In genomic region chr3:80338366-80338765, GRCh38 we compare ENCODE assay signal across 1 cellular context.
TF ChIP-seq lines count a peak whose summit lies in the region.

No MANE protein-coding gene starts in this region.

TF ChIP-seq in H1, 55 proteins besides CTCF, POLR2A, EP300 and RAD21 (continued from another document):
- no peak for TF ChIP-seq NRF1 (IDR thresholded peaks at IDR 0.05; ENCODE audit: low read depth, low read length)
- no peak for TF ChIP-seq BRCA1 (IDR thresholded peaks at IDR 0.05; ENCODE audit: low read depth, low read length)
- no peak for TF ChIP-seq KDM5A (IDR thresholded peaks at IDR 0.05; ENCODE audit: low read length)
